Comparison of ENCODE assay signal across 8 cellular contexts in genomic region chr20:34364013-34364382, GRCh38.
A peak's percentile ranks its signal among the peaks of the same experiment; 100 is the strongest.
DNase-seq lines count a peak whose midpoint lies in the region; ATAC-seq and TF ChIP-seq lines count a peak whose summit lies in the region.

No MANE protein-coding gene starts in this region.

- peak overlapping the region; percentile 55 for H3K27ac ChIP-seq in ACC112 (ENCODE audit: low read depth, low read length)
- H3K27ac ChIP-seq in skin epidermis: peak overlapping the region; percentile 72 to 99 (median 97)

- peak overlapping the region; percentile 84 for H3K27ac Mint-ChIP-seq in activated naive CD4-positive, alpha-beta T cell treated with anti-CD3 and anti-CD28 coated beads, Interleukin-2, amount 50 U/mL, for 24 hours

- H3K27me3 Mint-ChIP-seq in activated naive CD4-positive, alpha-beta T cell treated with anti-CD3 and anti-CD28 coated beads, Interleukin-2, amount 50 U/mL, for 24 hours: no peaks in the 10 kb centered on the region

- H3K36me3 ChIP-seq in ACC112 (ENCODE audit: insufficient read depth, low read length): no peaks in the 10 kb centered on the region

- no peak for ATAC-seq in HG03354 (IDR thresholded peaks at IDR 0.05; ENCODE audit: poor library complexity, severe bottlenecking, unreplicated experiment)
- ATAC-seq in HG02610 (IDR thresholded peaks at IDR 0.05; ENCODE audit: unreplicated experiment): no peak
- ATAC-seq in GM21381 (IDR thresholded peaks at IDR 0.05; ENCODE audit: unreplicated experiment): no peak

- H3K9me3 Mint-ChIP-seq in activated naive CD4-positive, alpha-beta T cell treated with anti-CD3 and anti-CD28 coated beads, Interleukin-2, amount 50 U/mL, for 24 hours: no peaks in the 10 kb centered on the region

- peaks cover 57% of the 10 kb centered on the region for H3K79me2 ChIP-seq in ACC112 (ENCODE audit: control insufficient read depth, insufficient read depth, low read length, unreplicated experiment)

- no peak for TF ChIP-seq CTCF in HFF-Myc (IDR thresholded peaks at IDR 0.05; ENCODE audit: low read depth, low read length, missing control alignments)

- H3K27me3 ChIP-seq in ACC112 (ENCODE audit: insufficient read depth, low read length): no peaks in the 10 kb centered on the region

- peak overlapping the region; percentile 99 for H3K4me3 Mint-ChIP-seq in activated naive CD4-positive, alpha-beta T cell treated with anti-CD3 and anti-CD28 coated beads, Interleukin-2, amount 50 U/mL, for 24 hours

- peaks cover 32% of the 10 kb centered on the region for H3K4me1 ChIP-seq in ACC112 (ENCODE audit: control insufficient read depth, insufficient read depth, low read length, unreplicated experiment)

- peaks cover 5% of the 10 kb centered on the region for H3K36me3 Mint-ChIP-seq in activated naive CD4-positive, alpha-beta T cell treated with anti-CD3 and anti-CD28 coated beads, Interleukin-2, amount 50 U/mL, for 24 hours

- H3K4me1 Mint-ChIP-seq in activated naive CD4-positive, alpha-beta T cell treated with anti-CD3 and anti-CD28 coated beads, Interleukin-2, amount 50 U/mL, for 24 hours: peaks cover 50% of the 10 kb centered on the region

- H3K4me3 ChIP-seq in ACC112 (ENCODE audit: low read depth, low read length) (peak overlapping the region; percentile 86), HFF-Myc (replicated peaks; ENCODE audit: low read depth, low read length) (peak overlapping the region; percentile 86), skin epidermis (peak overlapping the region; percentile 80 to 98 (median 93))

- DNase-seq in HFF-Myc (ENCODE audit: extremely low read depth, low read depth): no peak
- peak; percentile 27 for DNase-seq in hepatic stellate cell (ENCODE audit: low spot score)

- H2AFZ ChIP-seq in ACC112 (ENCODE audit: low read length, unreplicated experiment): peak overlapping the region; percentile 45
